Comparison of ENCODE assay signal across 9 cellular contexts in genomic region chr19:10855879-10856522, GRCh38. TPM values are rescaled to one million over a fixed set of nuclear protein-coding genes. Genes with fewer than 3 reads are reported as not detected.
A peak's percentile ranks its signal among the peaks of the same experiment; 100 is the strongest.
DNase-seq lines count a peak whose midpoint lies in the region; ATAC-seq and TF ChIP-seq lines count a peak whose summit lies in the region.
"Had no signal": no experiment of that assay in that cellular context is flagged by ENCODE, and none has a peak within 500 bp of the region (broad histone marks: within the 10 kb centered on the region; RNA-seq: fewer than 3 reads in every experiment).

No MANE protein-coding gene starts in this region.

- no peaks in the 10 kb centered on the region for H3K9me2 ChIP-seq in Karpas-422 (replicated peaks; ENCODE audit: insufficient read depth, low read length)

- H3K4me3 ChIP-seq in Karpas-422 (ENCODE audit: low read length) (no peak overlapping the region), brain microvascular endothelial cell (ENCODE audit: low read depth, low read length) (no peak overlapping the region), neutrophil (ENCODE audit: low read depth in 1 of 2, low read length in 1 of 2) (no peak overlapping the region)

- no peak overlapping the region for H3K4me2 ChIP-seq in Karpas-422 (ENCODE audit: low read depth, low read length, poor library complexity, severe bottlenecking)

- ATAC-seq in GM19463 (IDR thresholded peaks at IDR 0.05; ENCODE audit: unreplicated experiment) (no peak), HG03378 (IDR thresholded peaks at IDR 0.05; ENCODE audit: unreplicated experiment) (no peak)

- no peak overlapping the region for H3K9ac ChIP-seq in Karpas-422 (ENCODE audit: low read length)

- 0 out of 2 replicates have a peak overlapping the region, but pooled peaks have one; percentile 62 for H2AFZ ChIP-seq in Karpas-422 (ENCODE audit: low read length)

- DNase-seq in NCI-H146 (lab: John Stamatoyannopoulos, UW) (peak; percentile 31), NCI-H146 treated with DMSO at 0.1 percent for 48 hours (lab: John Stamatoyannopoulos, UW; ENCODE audit: unreplicated experiment) (no peak), Karpas-422 (peak; percentile 84), brain microvascular endothelial cell (no peak), SKM-1 treated with dmso at 0.1 percent for 144 hours (lab: John Stamatoyannopoulos, UW; ENCODE audit: unreplicated experiment) (no peak)
- DNase-seq: activated T-cell treated with anti-CD3 and anti-CD28 coated beads for 4 hours had no signal

- peak; percentile 73 for TF ChIP-seq CTCF in brain microvascular endothelial cell (IDR thresholded peaks at IDR 0.05; ENCODE audit: low read depth, low read length, missing control alignments)
- TF ChIP-seq CTCF in neutrophil (IDR thresholded peaks at IDR 0.05) = peak; percentile 63

- in situ Hi-C loops in brain microvascular endothelial cell (cut with HindIII; ENCODE audit: low pct_ligation_motif_present, low sequenced_read_pairs) = no loop called here

- H3K4me1 ChIP-seq in Karpas-422 (ENCODE audit: low read length) (peaks cover 3% of the 10 kb centered on the region), neutrophil (ENCODE audit: control insufficient read depth in 1 of 2, insufficient read depth in 1 of 2, low read depth in 1 of 2, low read length in 1 of 2) (peaks cover 16% of the 10 kb centered on the region in 2 experiments)

- H3K27ac ChIP-seq in Karpas-422 (ENCODE audit: low read length) (no peak overlapping the region), brain microvascular endothelial cell (no peak overlapping the region), neutrophil (peak overlapping the region; percentile 27)

- H3K79me2 ChIP-seq in Karpas-422 (ENCODE audit: low read length) = no peaks in the 10 kb centered on the region

- no peaks in the 10 kb centered on the region for H3K27me3 ChIP-seq in Karpas-422 (ENCODE audit: low read length)
- no peaks in the 10 kb centered on the region for H3K27me3 ChIP-seq in brain microvascular endothelial cell (replicated peaks)
- no peaks in the 10 kb centered on the region for H3K27me3 ChIP-seq in neutrophil

- H4K20me1 ChIP-seq in Karpas-422 (ENCODE audit: insufficient read depth, low read depth, low read length) = no peaks in the 10 kb centered on the region

- no peaks in the 10 kb centered on the region for H3K36me3 ChIP-seq in Karpas-422 (ENCODE audit: insufficient read depth, low read length)
- H3K36me3 ChIP-seq in brain microvascular endothelial cell (replicated peaks) = no peaks in the 10 kb centered on the region
- peaks cover 89% of the 10 kb centered on the region for H3K36me3 ChIP-seq in neutrophil

- H3K9me3 ChIP-seq in Karpas-422 (ENCODE audit: low read length) (no peaks in the 10 kb centered on the region), neutrophil (no peaks in the 10 kb centered on the region)

RNA-seq across cellular contexts. Expression of gene C19orf38, which starts 7.8 kb away (rescaled TPM):
- 6.1 and 12.9 TPM in 2 replicates for total RNA-seq in Karpas-422 (2014; rRNA removed; shearing (Covaris generic); ENCODE audit: low replicate concordance)

RNA-seq across cellular contexts. Expression of gene CARM1, which starts 15.4 kb away (rescaled TPM):
- total RNA-seq in Karpas-422 (2014; rRNA removed; shearing (Covaris generic); ENCODE audit: low replicate concordance) = 32.7 and 38.2 TPM in 2 replicates

RNA-seq across cellular contexts. Expression of gene TMED1, which starts 20.0 kb away (rescaled TPM):
- total RNA-seq in Karpas-422 (2014; rRNA removed; shearing (Covaris generic); ENCODE audit: low replicate concordance) = 10.2 and 24.4 TPM in 2 replicates

Comparison
In these comparisons a context has a peak if more than half of its experiments do, and no peak if none do; other contexts are left out.
1. DNase-seq: peak in NCI-H146 (single experiment) and Karpas-422 (single experiment); none in NCI-H146 treated with DMSO at 0.1 percent for 48 hours (single experiment), brain microvascular endothelial cell (single experiment) and SKM-1 treated with dmso at 0.1 percent for 144 hours (single experiment).